In genomic region chr11:71787824-71788454, GRCh38 we compare ENCODE assay signal across 8 cellular contexts. TPM values are rescaled to one million over a fixed set of nuclear protein-coding genes. Genes with fewer than 3 reads are reported as not detected.
A peak's percentile ranks its signal among the peaks of the same experiment; 100 is the strongest.
DNase-seq lines count a peak whose midpoint lies in the region; TF ChIP-seq lines count a peak whose summit lies in the region.
"Not testable (repeated sequence)": the region's sequence is repeated elsewhere in the genome, so short reads cannot be mapped to it uniquely, and the experiment has no call there.

No MANE protein-coding gene starts in this region.

- peak overlapping the region; percentile 87 for H3K18ac ChIP-seq in neuronal stem cell (ENCODE audit: low read length)

- H3K4me3 Mint-ChIP-seq in Calu3 (ENCODE audit: low read depth, unreplicated experiment) = peak overlapping the region; percentile 90
- H3K4me3 Mint-ChIP-seq in activated T-cell treated with anti-CD3 and anti-CD28 coated beads, Interleukin-2, amount 50 U/mL, for 24 hours = peak overlapping the region; percentile 91

- peak overlapping the region; percentile 86 for H3K27ac Mint-ChIP-seq in Calu3 (ENCODE audit: unreplicated experiment)
- H3K27ac Mint-ChIP-seq in activated T-cell treated with anti-CD3 and anti-CD28 coated beads, Interleukin-2, amount 50 U/mL, for 24 hours = peak overlapping the region; percentile 99

- H3K9me3 Mint-ChIP-seq in Calu3 (ENCODE audit: low read depth, unreplicated experiment); activated T-cell treated with anti-CD3 and anti-CD28 coated beads, Interleukin-2, amount 50 U/mL, for 24 hours: not testable (repeated sequence)

- not testable (repeated sequence) for H4K8ac ChIP-seq in neuronal stem cell (ENCODE audit: low read depth, low read length)

- H3K4me2 ChIP-seq in neuronal stem cell (ENCODE audit: insufficient read depth, low read length, poor library complexity, severe bottlenecking) = peak overlapping the region; percentile 54

- not testable (repeated sequence) for TF ChIP-seq POLR2A in suprapubic skin (IDR thresholded peaks at IDR 0.05)

- not testable (repeated sequence) for H3K27me3 Mint-ChIP-seq in Calu3 (ENCODE audit: unreplicated experiment); activated T-cell treated with anti-CD3 and anti-CD28 coated beads, Interleukin-2, amount 50 U/mL, for 24 hours

- H3K4me1 Mint-ChIP-seq in Calu3 (ENCODE audit: low read depth, unreplicated experiment) = peaks cover 18% of the 10 kb centered on the region
- H3K4me1 Mint-ChIP-seq in activated T-cell treated with anti-CD3 and anti-CD28 coated beads, Interleukin-2, amount 50 U/mL, for 24 hours (ENCODE audit: low read depth) = peaks cover 28% of the 10 kb centered on the region

- no CpG with 5 or more reads among the region's 19 CpGs for WGBS in iPS DF 6.9 (ENCODE audit: insufficient coverage, insufficient read length)
- WGBS in neuronal stem cell (ENCODE audit: extremely low coverage in 2 of 2, insufficient read length in 2 of 2, insufficient replicate concordance in 1 of 2), 2 donors = no CpG with 5 or more reads among the region's 19 CpGs
- WGBS in suprapubic skin = 22% methylated on average over 1 of the region's 19 CpGs

- BruUV-seq in Calu3 (replicated peaks; lab: Mats Ljungman, UMichigan) = TSS peak; percentile 73

- peak overlapping the region; percentile 100 for H2AFZ ChIP-seq in neuronal stem cell (ENCODE audit: low read length)

- not testable (repeated sequence) for H2BK5ac ChIP-seq in neuronal stem cell (ENCODE audit: low read length)

- H3K4me1 ChIP-seq in iPS DF 6.9 (ENCODE audit: control insufficient read depth, insufficient read depth, low read length); neuronal stem cell (ENCODE audit: control insufficient read depth in 2 of 2, insufficient read depth in 1 of 2, low read depth in 1 of 2, low read length in 2 of 2); suprapubic skin: not testable (repeated sequence)

- H2BK15ac ChIP-seq in neuronal stem cell (ENCODE audit: low read length) = not testable (repeated sequence)

- not testable (repeated sequence) for TF ChIP-seq EP300 in suprapubic skin (IDR thresholded peaks at IDR 0.05)

- peak overlapping the region; percentile 82 for H3K14ac ChIP-seq in neuronal stem cell (ENCODE audit: low read length)

- intact Hi-C loops in Calu3 (cut with micrococcal nuclease; ENCODE audit: unreplicated experiment) = not testable (repeated sequence)

- not testable (repeated sequence) for H3K79me1 ChIP-seq in neuronal stem cell (ENCODE audit: low read depth, low read length)

- H3K27ac ChIP-seq in RWPE1 (peak overlapping the region; percentile 77), cingulate gyrus (ENCODE audit: low read depth, low read length) (peak overlapping the region; percentile 39), suprapubic skin (peak overlapping the region; percentile 86)
- not testable (repeated sequence) for H3K27ac ChIP-seq in iPS DF 6.9 (ENCODE audit: low read length); neuronal stem cell (replicated peaks; ENCODE audit: low read length)

- H3K23ac ChIP-seq in neuronal stem cell (ENCODE audit: low read depth, low read length, poor library complexity) = not testable (repeated sequence)

- not testable (repeated sequence) for H3K36me3 ChIP-seq in iPS DF 6.9 (ENCODE audit: control insufficient read depth, insufficient read depth, low read length); neuronal stem cell (replicated peaks in 1 of 2; ENCODE audit: control insufficient read depth in 2 of 2, insufficient read depth in 2 of 2, low read length in 2 of 2); suprapubic skin

- not testable (repeated sequence) for H3K27me3 ChIP-seq in iPS DF 6.9 (ENCODE audit: control insufficient read depth, insufficient read depth, low read length); neuronal stem cell (ENCODE audit: control insufficient read depth in 3 of 3, insufficient read depth in 3 of 3, low read depth in 1 of 3, low read length in 3 of 3); suprapubic skin

- not testable (repeated sequence) for TF ChIP-seq CTCF in Calu3 (IDR thresholded peaks at IDR 0.05; ENCODE audit: unreplicated experiment); RWPE1 (conservative IDR thresholded peaks at IDR 0.05; ENCODE audit: low read depth); suprapubic skin (IDR thresholded peaks at IDR 0.05)

- H3K9me3 ChIP-seq in iPS DF 6.9 (ENCODE audit: control insufficient read depth, insufficient read depth, low read length); neuronal stem cell (replicated peaks in 1 of 2; ENCODE audit: control insufficient read depth in 2 of 2, insufficient read depth in 1 of 2, low read depth in 1 of 2, low read length in 2 of 2); suprapubic skin: not testable (repeated sequence)

- CTCF ChIA-PET in Calu3 (lab: Charles Lee) = interaction anchor here (1.2 kb wide), 1 partner anchor 76 kb away, joined by 3 read pairs; no protein-coding TSS in a partner anchor
- CTCF ChIA-PET in RWPE1 (lab: Yijun Ruan, JAX) = not testable (repeated sequence)

- POLR2A ChIA-PET in RWPE1 (lab: Yijun Ruan, JAX; ENCODE audit: low non-redundant PET) = not testable (repeated sequence)

- not testable (repeated sequence) for H2BK120ac ChIP-seq in neuronal stem cell (ENCODE audit: low read depth, low read length)

- peaks cover 26% of the 10 kb centered on the region for H3K36me3 Mint-ChIP-seq in Calu3 (ENCODE audit: insufficient read depth, unreplicated experiment)
- peaks cover 45% of the 10 kb centered on the region for H3K36me3 Mint-ChIP-seq in activated T-cell treated with anti-CD3 and anti-CD28 coated beads, Interleukin-2, amount 50 U/mL, for 24 hours (ENCODE audit: low read depth)

- H3K4me3 ChIP-seq in iPS DF 6.9 (ENCODE audit: low read length) = peak overlapping the region; percentile 74; the same call in 1 of the 2 replicates
- H3K4me3 ChIP-seq in neuronal stem cell (ENCODE audit: low read length in 2 of 2) = peak overlapping the region; percentile 78 to 92
- H3K4me3 ChIP-seq in suprapubic skin = peak overlapping the region; percentile 80

- not testable (repeated sequence) for H2AK5ac ChIP-seq in neuronal stem cell (ENCODE audit: low read depth, low read length)

- not testable (repeated sequence) for H2BK12ac ChIP-seq in neuronal stem cell (ENCODE audit: low read length)

- not testable (repeated sequence) for H4K91ac ChIP-seq in neuronal stem cell (ENCODE audit: low read depth, low read length, poor library complexity)

- DNase-seq in Calu3; RWPE1 (ENCODE audit: low spot score); iPS DF 6.9 (ENCODE audit: low read depth, low spot score); neuronal stem cell (ENCODE audit: low spot score); suprapubic skin (ENCODE audit: low spot score in 2 of 2): not testable (repeated sequence)
- peak; percentile 7 for DNase-seq in LoVo (ENCODE audit: low spot score)
- DNase-seq in activated T-cell treated with anti-CD3 and anti-CD28 coated beads, Interleukin-2, amount 50 U/mL, for 24 hours = peak; percentile 74

- peak overlapping the region; percentile 81 for H3K9ac ChIP-seq in neuronal stem cell (ENCODE audit: low read depth, low read length, poor library complexity)

- H3K4ac ChIP-seq in neuronal stem cell (ENCODE audit: low read length) = not testable (repeated sequence)

RNA-seq across cellular contexts. Expression of gene DEFB108B, which starts 45.1 kb away (rescaled TPM):
- not detected in 2 replicates for total RNA-seq in Calu3 (2022)
- polyA plus RNA-seq in neuronal stem cell (2013, experiment 1 of 2) = not detected
- not detected for polyA plus RNA-seq in neuronal stem cell (2013, experiment 2 of 2)
- not detected for total RNA-seq in suprapubic skin
